31 cellular contexts compared by ENCODE assay signal in the genomic region with DNA sequence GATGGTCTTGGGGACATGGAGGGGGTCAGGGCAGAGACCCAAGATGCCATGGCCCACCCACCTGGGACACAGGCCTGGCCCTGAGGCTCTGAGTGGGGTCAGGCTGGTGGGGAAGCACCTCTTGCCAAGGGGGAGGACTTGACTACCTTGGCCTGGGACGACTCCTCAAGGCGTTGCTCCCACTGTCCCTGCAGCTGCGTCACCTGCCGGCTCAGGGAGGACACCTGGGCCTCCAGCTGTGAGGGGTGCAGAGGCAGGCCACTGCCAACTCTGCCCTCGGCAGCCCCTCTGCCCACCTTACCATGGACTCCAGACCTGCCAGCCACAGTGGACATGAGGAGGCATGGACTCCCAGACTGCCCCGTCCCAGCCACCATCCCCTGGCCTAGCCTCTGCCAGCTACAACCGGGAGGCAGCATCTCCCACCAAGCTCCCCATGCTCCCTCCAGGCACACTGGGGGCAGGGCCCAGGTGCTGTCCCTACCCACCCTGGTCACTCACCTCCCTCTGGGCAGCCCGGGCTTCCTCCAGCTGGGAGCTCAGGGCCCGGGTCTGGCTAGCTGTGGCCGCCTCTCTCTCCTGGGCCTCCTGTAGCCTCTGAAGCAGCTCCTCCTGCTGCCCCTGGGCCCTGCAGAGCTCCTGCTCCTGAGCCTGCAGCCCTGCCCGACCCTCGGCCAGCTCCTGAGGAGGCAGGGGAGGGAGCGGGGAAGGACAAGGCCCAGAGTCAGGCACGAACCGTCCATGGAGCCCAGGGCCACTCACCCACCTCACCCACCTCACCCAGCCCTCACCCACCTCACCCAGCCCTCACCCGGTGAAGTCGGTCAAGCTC. TPM values are rescaled to one million over a fixed set of nuclear protein-coding genes. Genes with fewer than 3 reads are reported as not detected.
DNase-seq lines count a peak whose midpoint lies in the region; ATAC-seq, FAIRE-seq and TF ChIP-seq lines count a peak whose summit lies in the region.
"Had no signal": no experiment of that assay in that cellular context is flagged by ENCODE, and none has a peak within 500 bp of the region (broad histone marks: within the 10 kb centered on the region; RNA-seq: fewer than 3 reads in every experiment).

No MANE protein-coding gene starts in this region.

- no peak overlapping the region for H3K9ac ChIP-seq in HepG2 (ENCODE audit: insufficient read depth, low read depth, low read length)
- no peak overlapping the region for H3K9ac ChIP-seq in mammary epithelial cell (ENCODE audit: insufficient read depth, low read length)
- H3K9ac ChIP-seq in mesendoderm (ENCODE audit: low read length), result no peak overlapping the region

- no peak overlapping the region for H2BK120ac ChIP-seq in mesendoderm (ENCODE audit: low read depth, low read length)

- H2BK15ac ChIP-seq in mesendoderm (replicated peaks; ENCODE audit: low read depth), result no peak overlapping the region

- intact Hi-C loops in HepG2 (cut with micrococcal nuclease; ENCODE audit: unreplicated experiment), result no loop called here
- intact Hi-C loops in right lobe of liver (cut with DNase I), result loop anchor here in 1 of 2 donors (5.0 kb wide), 1 partner anchor 44 kb away; no protein-coding TSS in a partner anchor
- intact Hi-C loops in mammary epithelial cell (cut with micrococcal nuclease), result no loop called here
- intact Hi-C loops in left colon (cut with DNase I, micrococcal nuclease), result no loop called here

- H3K18ac ChIP-seq in mesendoderm (ENCODE audit: low read length), result no peak overlapping the region

- POLR2A ChIA-PET in HepG2 (lab: Yijun Ruan, JAX), result no interaction called here

- H3K23ac ChIP-seq in mesendoderm (ENCODE audit: low read length), result no peak overlapping the region

- TF ChIP-seq POLR2A in HepG2 (IDR thresholded peaks at IDR 0.05; ENCODE audit: insufficient read depth in 1 of 2, low read depth in 2 of 2, low read length in 2 of 2) (no peak), right lobe of liver (IDR thresholded peaks at IDR 0.05) (no peak)

- TF ChIP-seq EP300 in HepG2 (IDR thresholded peaks at IDR 0.05; ENCODE audit: low read depth in 2 of 2, low read length in 2 of 2) (no peak), HepG2 (CRISPR knock-in tag; IDR thresholded peaks at IDR 0.05; ENCODE audit: borderline replicate concordance) (no peak)

- CTCF ChIA-PET in HepG2 (lab: Yijun Ruan, JAX; ENCODE audit: low intra/inter-chr PET ratio, low total read pairs), result no interaction called here
- CTCF ChIA-PET in mammary epithelial cell (lab: Charles Lee; ENCODE audit: low non-redundant PET), result interaction anchor here (0.5 kb wide), 1 partner anchor 51 kb away, joined by 22 read pairs; no protein-coding TSS in a partner anchor

- no TSS peak for BruUV-seq in HepG2 (replicated peaks; lab: Mats Ljungman, UMichigan)
- no TSS peak for BruUV-seq in mammary epithelial cell (replicated peaks; lab: Mats Ljungman, UMichigan)

- H3K27ac ChIP-seq in HepG2 (ENCODE audit: extremely low read length, insufficient read depth, low read length) (no peak overlapping the region), right lobe of liver (no peak overlapping the region), mammary epithelial cell (ENCODE audit: insufficient read depth, low read depth, low read length) (no peak overlapping the region), mesendoderm (ENCODE audit: low read depth, low read length) (no peak overlapping the region)
- H3K27ac ChIP-seq: ascending aorta, esophagus muscularis mucosa, heart left ventricle, right atrium auricular region, testis had no signal

- ATAC-seq in HepG2 (no peak), right lobe of liver (no peak), left colon (peak; percentile 3), GM18519 (IDR thresholded peaks at IDR 0.05; ENCODE audit: low FRiP score, unreplicated experiment) (no peak)
- ATAC-seq: activated CD8-positive, alpha-beta memory T cell treated with anti-CD3 and anti-CD28 coated beads, Interleukin-2, amount 10 ng/mL, durations not matched to agents 7 days and 5 days; effector memory CD8-positive, alpha-beta T cell had no signal

- H3K56ac ChIP-seq in mesendoderm (ENCODE audit: low read length), result no peak overlapping the region

- DNase-seq in HepG2 (ENCODE audit: low spot score) (no peak), right lobe of liver (no peak), mammary epithelial cell (no peak), left colon (no peak), mesendoderm (no peak), Ammon's horn (ENCODE audit: low spot score) (no peak), T-helper 9 cell (no peak)
- DNase-seq: activated CD4-positive, CD25-positive, alpha-beta regulatory T cell; activated CD8-positive, alpha-beta memory T cell treated with anti-CD3 and anti-CD28 coated beads, Interleukin-2, amount 10 ng/mL, durations not matched to agents 7 days and 5 days; activated gamma-delta T cell treated with Interleukin-2 at 50 U/mL for 16 hours; activated naive CD8-positive, alpha-beta T cell treated with anti-CD3 and anti-CD28 coated beads, Interleukin-2, amount 10 ng/mL, durations not matched to agents 7 days and 5 days; activated T-cell treated with anti-CD3 and anti-CD28 coated beads, Interleukin-2, amount 50 U/mL, for 48 hours; caudate nucleus; cortex of kidney; effector memory CD8-positive, alpha-beta T cell; foreskin melanocyte; H7; heart left ventricle; NCI-H1436 treated with DMSO at 0.1 percent for 48 hours; NCI-H2081 treated with DMSO at 0.1 percent for 48 hours; NCI-H345; NCI-H69; stimulated activated naive CD4-positive, alpha-beta T cell treated with Interleukin-2 at 50 U/mL for 16 hours; T-helper 1 cell had no signal

- H3K4me2 ChIP-seq in HepG2 (ENCODE audit: low read depth, low read length) (no peak overlapping the region), mammary epithelial cell (ENCODE audit: insufficient read depth, low read depth, low read length) (peak overlapping the region; percentile 73), mesendoderm (ENCODE audit: low read length) (no peak overlapping the region)
- H3K4me2 ChIP-seq: smooth muscle cell had no signal

- H3K4me1 ChIP-seq in HepG2 (ENCODE audit: insufficient read depth, low read length) (no peaks in the 10 kb centered on the region), right lobe of liver (no peaks in the 10 kb centered on the region), mammary epithelial cell (ENCODE audit: insufficient read depth, low read length) (peaks cover 19% of the 10 kb centered on the region), mesendoderm (ENCODE audit: control insufficient read depth, low read depth, low read length) (no peaks in the 10 kb centered on the region)
- H3K4me1 ChIP-seq: ascending aorta, esophagus muscularis mucosa, heart left ventricle, right atrium auricular region, testis had no signal

- in situ Hi-C loops in HepG2 (cut with HindIII; ENCODE audit: extremely low pct_ligation_motif_present, low pct_unique_long_range_greater_than_20kb), result no loop called here
- in situ Hi-C loops in mammary epithelial cell (cut with MboI; ENCODE audit: low sequenced_read_pairs in 2 of 2), result no loop called here

- H2AFZ ChIP-seq in HepG2 (ENCODE audit: low read length) (no peak overlapping the region), mammary epithelial cell (ENCODE audit: low read depth, low read length) (no peak overlapping the region)

- H3K27me3 ChIP-seq in HepG2 (ENCODE audit: control insufficient read depth in 1 of 2, insufficient read depth in 2 of 2, low read length in 2 of 2) (no peaks in the 10 kb centered on the region; a peak in 1 of 5 replicates), right lobe of liver (no peaks in the 10 kb centered on the region), mammary epithelial cell (ENCODE audit: insufficient read depth, low read length) (no peaks in the 10 kb centered on the region), mesendoderm (ENCODE audit: insufficient read depth, low read length, poor library complexity) (no peaks in the 10 kb centered on the region)
- H3K27me3 ChIP-seq: ascending aorta, esophagus muscularis mucosa, heart left ventricle, right atrium auricular region, testis had no signal

- no peak overlapping the region for H3K4me3 ChIP-seq in HepG2 (replicated peaks in 1 of 3; ENCODE audit: insufficient read depth in 1 of 3, low read depth in 2 of 3, low read length in 3 of 3)
- H3K4me3 ChIP-seq in right lobe of liver, result no peak overlapping the region
- no peak overlapping the region for H3K4me3 ChIP-seq in mammary epithelial cell (replicated peaks in 1 of 3; ENCODE audit: insufficient read depth in 1 of 3, low read depth in 2 of 3, low read length in 3 of 3)
- no peak overlapping the region for H3K4me3 ChIP-seq in mesendoderm (ENCODE audit: low read length)
- H3K4me3 ChIP-seq: ascending aorta, esophagus muscularis mucosa, heart left ventricle, right atrium auricular region, smooth muscle cell, testis had no signal

- H3K79me2 ChIP-seq in HepG2 (ENCODE audit: insufficient read depth, low read length) (no peaks in the 10 kb centered on the region), mammary epithelial cell (ENCODE audit: insufficient read depth, low read length) (peaks cover 7% of the 10 kb centered on the region), mesendoderm (ENCODE audit: control insufficient read depth, insufficient read depth, low read length) (no peaks in the 10 kb centered on the region)

- TF ChIP-seq CTCF in HepG2 (CRISPR knock-in tag; IDR thresholded peaks at IDR 0.05) (no peak), right lobe of liver (IDR thresholded peaks at IDR 0.05) (no peak), mammary epithelial cell (conservative IDR thresholded peaks at IDR 0.05 in 1 of 2, IDR thresholded peaks at IDR 0.05 in 1 of 2; ENCODE audit: extremely low read depth in 1 of 2, insufficient read depth in 1 of 2, low read depth in 1 of 2, low read length in 2 of 2) (no peak)

- WGBS in HepG2 (ENCODE audit: low lambda C conversion rate), result 90% methylated on average over 5 of the region's 17 CpGs
- no CpG with 5 or more reads among the region's 17 CpGs for WGBS in right lobe of liver (ENCODE audit: insufficient coverage, low coverage, low lambda C conversion rate, missing lambda C conversion rate)
- WGBS in mammary epithelial cell (ENCODE audit: low coverage, missing lambda C conversion rate), result 27% methylated on average over 8 of the region's 17 CpGs
- no CpG with 5 or more reads among the region's 17 CpGs for WGBS in mesendoderm (ENCODE audit: extremely low coverage, insufficient coverage, low lambda C conversion rate)

- no peak overlapping the region for H4K5ac ChIP-seq in mesendoderm (ENCODE audit: low read length)

- H4K8ac ChIP-seq in mesendoderm (ENCODE audit: low read depth, low read length), result no peak overlapping the region

- H3K79me1 ChIP-seq in mesendoderm (ENCODE audit: low read length), result no peaks in the 10 kb centered on the region

- TF ChIP-seq RAD21 in HepG2 (CRISPR knock-in tag; IDR thresholded peaks at IDR 0.05), result no peak

- FAIRE-seq in HepG2 (lab: Jason Lieb, UNC), result no peak
- FAIRE-seq: GM18507 had no signal

- no peaks in the 10 kb centered on the region for H4K20me1 ChIP-seq in HepG2 (ENCODE audit: insufficient read depth, low read length)
- H4K20me1 ChIP-seq in mammary epithelial cell (ENCODE audit: insufficient read depth, low read length), result no peaks in the 10 kb centered on the region

- H3K4ac ChIP-seq in mesendoderm (ENCODE audit: low read depth, low read length), result no peak overlapping the region

- H3K9me3 ChIP-seq in HepG2 (ENCODE audit: low read length) (no peaks in the 10 kb centered on the region), right lobe of liver (no peaks in the 10 kb centered on the region), mammary epithelial cell (replicated peaks; ENCODE audit: insufficient read depth, low read length) (no peaks in the 10 kb centered on the region)
- H3K9me3 ChIP-seq: ascending aorta, esophagus muscularis mucosa, heart left ventricle, right atrium auricular region, testis had no signal

- no peak overlapping the region for H2BK5ac ChIP-seq in mesendoderm (ENCODE audit: low read length)

- no peak overlapping the region for H2AK5ac ChIP-seq in mesendoderm (ENCODE audit: low read length)

- H3K36me3 ChIP-seq in HepG2 (replicated peaks in 1 of 2; ENCODE audit: control insufficient read depth in 1 of 2, insufficient read depth in 2 of 2, low read length in 2 of 2) (no peaks in the 10 kb centered on the region), right lobe of liver (no peaks in the 10 kb centered on the region), mammary epithelial cell (ENCODE audit: insufficient read depth, low read length) (peaks cover 18% of the 10 kb centered on the region), mesendoderm (ENCODE audit: control insufficient read depth, insufficient read depth, low read length) (peaks cover 2% of the 10 kb centered on the region)
- H3K36me3 ChIP-seq: ascending aorta, esophagus muscularis mucosa, heart left ventricle, right atrium auricular region had no signal

- dilution Hi-C loops in mammary epithelial cell (cut with HindIII; ENCODE audit: low sequenced_read_pairs), result no loop called here

RNA-seq across cellular contexts. Expression of gene CDC42BPG, which starts 8.6 kb away (rescaled TPM):
- total RNA-seq in HepG2 (2016; rRNA removed; fragmentation: Illumina TruSeq; extraction: Trizol) (0.77 and 1.4 TPM in 2 replicates), right lobe of liver (1 to 10 TPM in 1 of 6 experiments, under 1 TPM in 5; 0.63 to 1.1 (median 0.99) TPM), mammary epithelial cell (10 to 100 TPM; 10.5 to 18.7 TPM), left colon (10 to 100 TPM; 44.5 to 45.5 TPM)
- total RNA-seq in HepG2 (2016; cell fraction: cytosol; rRNA removed; fragmentation: Illumina TruSeq; extraction: Trizol; ENCODE audit: low read depth), result 0.10 and 0.35 TPM in 2 replicates
- total RNA-seq in HepG2 (2016; cell fraction: insoluble cytoplasmic fraction; rRNA removed; fragmentation: Illumina TruSeq; extraction: Trizol), result 0.42 and 1.4 TPM in 2 replicates
- 0.37 and 0.38 TPM in 2 replicates for total RNA-seq in HepG2 (2016; cell fraction: membrane; rRNA removed; fragmentation: Illumina TruSeq; extraction: Trizol)
- 1.8 and 2.0 TPM in 2 replicates for total RNA-seq in HepG2 (2016; cell fraction: nucleus; rRNA removed; fragmentation: Illumina TruSeq; extraction: Trizol)
- polyA plus RNA-seq in HepG2 (2011; rRNA removed) (0.55 and 0.99 TPM in 2 replicates), mammary epithelial cell (3.7 TPM)
- 0.34 and 0.54 TPM in 2 replicates for polyA plus RNA-seq in HepG2 (2011; cell fraction: cytosol; rRNA removed)
- 6.3 and 7.3 TPM in 2 replicates for polyA plus RNA-seq in HepG2 (2011; cell fraction: nucleus; rRNA removed)
- 1.2 and 1.3 TPM in 2 replicates for polyA plus RNA-seq in HepG2 (2012)
- 0.06 and 0.11 TPM in 2 replicates for polyA plus RNA-seq in HepG2 (2016; cell fraction: cytosol; fragmentation: Illumina TruSeq; extraction: Trizol; ENCODE audit: low read depth)
- polyA plus RNA-seq in HepG2 (2016; cell fraction: insoluble cytoplasmic fraction; fragmentation: Illumina TruSeq; extraction: Trizol; ENCODE audit: low read depth), result 0.63 and 0.75 TPM in 2 replicates
- polyA plus RNA-seq in HepG2 (2016; cell fraction: membrane; fragmentation: Illumina TruSeq; extraction: Trizol; ENCODE audit: low read depth), result 0.24 and 0.70 TPM in 2 replicates
- polyA plus RNA-seq in HepG2 (2016; cell fraction: nucleus; fragmentation: Illumina TruSeq; extraction: Trizol; ENCODE audit: insufficient read depth, low read depth), result 4.9 and 5.6 TPM in 2 replicates
- 1.3 and 2.7 TPM in 2 replicates for polyA minus RNA-seq in HepG2 (2011; rRNA and poly(A)+ RNA removed; ENCODE audit: low replicate concordance)
- polyA minus RNA-seq in HepG2 (2011; cell fraction: cytosol; rRNA and poly(A)+ RNA removed), result 0.59 and 1.6 TPM in 2 replicates
- polyA minus RNA-seq in HepG2 (2011; cell fraction: nucleus; rRNA and poly(A)+ RNA removed), result 1.9 and 4.0 TPM in 2 replicates
- 8.1 TPM for polyA minus RNA-seq in mammary epithelial cell
- 3.2 TPM for polyA plus RNA-seq in mesendoderm (2013, experiment 1 of 2)
- polyA plus RNA-seq in mesendoderm (2013, experiment 2 of 2), result 3.4 TPM
- total RNA-seq: ascending aorta had no signal

RNA-seq across cellular contexts. Expression of gene MEN1, which starts 25.5 kb away (rescaled TPM):
- 15.3 and 20.5 TPM in 2 replicates for total RNA-seq in HepG2 (2016; rRNA removed; fragmentation: Illumina TruSeq; extraction: Trizol)
- total RNA-seq in HepG2 (2016; cell fraction: cytosol; rRNA removed; fragmentation: Illumina TruSeq; extraction: Trizol; ENCODE audit: low read depth), result 3.8 and 4.3 TPM in 2 replicates
- 11.7 and 21.5 TPM in 2 replicates for total RNA-seq in HepG2 (2016; cell fraction: insoluble cytoplasmic fraction; rRNA removed; fragmentation: Illumina TruSeq; extraction: Trizol)
- total RNA-seq in HepG2 (2016; cell fraction: membrane; rRNA removed; fragmentation: Illumina TruSeq; extraction: Trizol), result 9.8 and 11.2 TPM in 2 replicates
- total RNA-seq in HepG2 (2016; cell fraction: nucleus; rRNA removed; fragmentation: Illumina TruSeq; extraction: Trizol), result 16.8 and 17.9 TPM in 2 replicates
- 27.3 and 30.9 TPM in 2 replicates for polyA plus RNA-seq in HepG2 (2011; rRNA removed)
- polyA plus RNA-seq in HepG2 (2011; cell fraction: cytosol; rRNA removed), result 11.1 and 16.7 TPM in 2 replicates
- polyA plus RNA-seq in HepG2 (2011; cell fraction: nucleus; rRNA removed), result 97.2 and 109 TPM in 2 replicates
- 19.6 and 26.4 TPM in 2 replicates for polyA plus RNA-seq in HepG2 (2012)
- 5.0 and 5.9 TPM in 2 replicates for polyA plus RNA-seq in HepG2 (2016; cell fraction: cytosol; fragmentation: Illumina TruSeq; extraction: Trizol; ENCODE audit: low read depth)
- polyA plus RNA-seq in HepG2 (2016; cell fraction: insoluble cytoplasmic fraction; fragmentation: Illumina TruSeq; extraction: Trizol; ENCODE audit: low read depth), result 24.4 and 31.0 TPM in 2 replicates
- polyA plus RNA-seq in HepG2 (2016; cell fraction: membrane; fragmentation: Illumina TruSeq; extraction: Trizol; ENCODE audit: low read depth), result 13.6 and 15.0 TPM in 2 replicates
- 70.2 and 70.8 TPM in 2 replicates for polyA plus RNA-seq in HepG2 (2016; cell fraction: nucleus; fragmentation: Illumina TruSeq; extraction: Trizol; ENCODE audit: insufficient read depth, low read depth)
- polyA minus RNA-seq in HepG2 (2011; rRNA and poly(A)+ RNA removed; ENCODE audit: low replicate concordance), result 38.1 and 40.7 TPM in 2 replicates
- 14.8 and 15.4 TPM in 2 replicates for polyA minus RNA-seq in HepG2 (2011; cell fraction: cytosol; rRNA and poly(A)+ RNA removed)
- polyA minus RNA-seq in HepG2 (2011; cell fraction: nucleus; rRNA and poly(A)+ RNA removed), result 11.1 and 15.7 TPM in 2 replicates
- total RNA-seq in right lobe of liver, result 10 to 100 TPM; 13.1 to 21.5 (median 17.0) TPM
- 10 to 100 TPM; 20.7 to 35.7 TPM for total RNA-seq in mammary epithelial cell
- 24.7 TPM for polyA plus RNA-seq in mammary epithelial cell
- 23.4 TPM for polyA minus RNA-seq in mammary epithelial cell
- total RNA-seq in left colon, result 10 to 100 TPM; 21.0 to 25.5 TPM
- polyA plus RNA-seq in mesendoderm (2013, experiment 1 of 2), result 46.1 TPM
- polyA plus RNA-seq in mesendoderm (2013, experiment 2 of 2), result 44.6 TPM

RNA-seq across cellular contexts. Expression of gene MAP4K2, which starts 32.8 kb away (rescaled TPM):
- total RNA-seq in HepG2 (2016; rRNA removed; fragmentation: Illumina TruSeq; extraction: Trizol) (7.8 and 8.3 TPM in 2 replicates), right lobe of liver (10 to 100 TPM in 1 of 6 experiments, 1 to 10 TPM in 5; 3.4 to 14.7 (median 4.8) TPM), mammary epithelial cell (10 to 100 TPM; 15.4 to 15.5 TPM), left colon (10 to 100 TPM in 1 of 2 donors, 1 to 10 TPM in 1; 7.3 to 13.9 TPM)
- total RNA-seq in HepG2 (2016; cell fraction: cytosol; rRNA removed; fragmentation: Illumina TruSeq; extraction: Trizol; ENCODE audit: low read depth), result 3.5 and 4.1 TPM in 2 replicates
- total RNA-seq in HepG2 (2016; cell fraction: insoluble cytoplasmic fraction; rRNA removed; fragmentation: Illumina TruSeq; extraction: Trizol), result 4.8 and 7.6 TPM in 2 replicates
- 10.9 and 11.1 TPM in 2 replicates for total RNA-seq in HepG2 (2016; cell fraction: membrane; rRNA removed; fragmentation: Illumina TruSeq; extraction: Trizol)
- 6.7 and 7.4 TPM in 2 replicates for total RNA-seq in HepG2 (2016; cell fraction: nucleus; rRNA removed; fragmentation: Illumina TruSeq; extraction: Trizol)
- polyA plus RNA-seq in HepG2 (2011; rRNA removed) (15.5 and 17.6 TPM in 2 replicates), mammary epithelial cell (7.9 TPM)
- 7.7 and 11.1 TPM in 2 replicates for polyA plus RNA-seq in HepG2 (2011; cell fraction: cytosol; rRNA removed)
- polyA plus RNA-seq in HepG2 (2011; cell fraction: nucleus; rRNA removed), result 71.3 and 101 TPM in 2 replicates
- polyA plus RNA-seq in HepG2 (2012), result 8.7 and 10.1 TPM in 2 replicates
- polyA plus RNA-seq in HepG2 (2016; cell fraction: cytosol; fragmentation: Illumina TruSeq; extraction: Trizol; ENCODE audit: low read depth), result 5.1 and 6.2 TPM in 2 replicates
- polyA plus RNA-seq in HepG2 (2016; cell fraction: insoluble cytoplasmic fraction; fragmentation: Illumina TruSeq; extraction: Trizol; ENCODE audit: low read depth), result 7.8 and 9.1 TPM in 2 replicates
- 9.5 and 11.8 TPM in 2 replicates for polyA plus RNA-seq in HepG2 (2016; cell fraction: membrane; fragmentation: Illumina TruSeq; extraction: Trizol; ENCODE audit: low read depth)
- 20.0 and 20.1 TPM in 2 replicates for polyA plus RNA-seq in HepG2 (2016; cell fraction: nucleus; fragmentation: Illumina TruSeq; extraction: Trizol; ENCODE audit: insufficient read depth, low read depth)
- polyA minus RNA-seq in HepG2 (2011; rRNA and poly(A)+ RNA removed; ENCODE audit: low replicate concordance), result 25.9 and 40.8 TPM in 2 replicates
- 4.3 and 6.6 TPM in 2 replicates for polyA minus RNA-seq in HepG2 (2011; cell fraction: cytosol; rRNA and poly(A)+ RNA removed)
- 8.7 and 10.9 TPM in 2 replicates for polyA minus RNA-seq in HepG2 (2011; cell fraction: nucleus; rRNA and poly(A)+ RNA removed)
- polyA minus RNA-seq in mammary epithelial cell, result 41.4 TPM
- 10.2 TPM for polyA plus RNA-seq in mesendoderm (2013, experiment 1 of 2)
- polyA plus RNA-seq in mesendoderm (2013, experiment 2 of 2), result 10.2 TPM

RNA-seq across cellular contexts. Expression of gene EHD1, which starts 42.6 kb away (rescaled TPM):
- total RNA-seq in HepG2 (2016; rRNA removed; fragmentation: Illumina TruSeq; extraction: Trizol), result 22.0 and 26.6 TPM in 2 replicates
- total RNA-seq in HepG2 (2016; cell fraction: cytosol; rRNA removed; fragmentation: Illumina TruSeq; extraction: Trizol; ENCODE audit: low read depth), result 8.1 and 9.7 TPM in 2 replicates
- 22.9 and 29.1 TPM in 2 replicates for total RNA-seq in HepG2 (2016; cell fraction: insoluble cytoplasmic fraction; rRNA removed; fragmentation: Illumina TruSeq; extraction: Trizol)
- total RNA-seq in HepG2 (2016; cell fraction: membrane; rRNA removed; fragmentation: Illumina TruSeq; extraction: Trizol), result 11.0 and 11.5 TPM in 2 replicates
- total RNA-seq in HepG2 (2016; cell fraction: nucleus; rRNA removed; fragmentation: Illumina TruSeq; extraction: Trizol), result 16.8 and 19.6 TPM in 2 replicates
- polyA plus RNA-seq in HepG2 (2011; rRNA removed), result 23.6 and 29.4 TPM in 2 replicates
- polyA plus RNA-seq in HepG2 (2011; cell fraction: cytosol; rRNA removed), result 20.8 and 31.1 TPM in 2 replicates
- 42.3 and 43.0 TPM in 2 replicates for polyA plus RNA-seq in HepG2 (2011; cell fraction: nucleus; rRNA removed)
- polyA plus RNA-seq in HepG2 (2012), result 18.8 and 23.3 TPM in 2 replicates
- 3.5 and 3.9 TPM in 2 replicates for polyA plus RNA-seq in HepG2 (2016; cell fraction: cytosol; fragmentation: Illumina TruSeq; extraction: Trizol; ENCODE audit: low read depth)
- polyA plus RNA-seq in HepG2 (2016; cell fraction: insoluble cytoplasmic fraction; fragmentation: Illumina TruSeq; extraction: Trizol; ENCODE audit: low read depth), result 29.0 and 35.3 TPM in 2 replicates
- polyA plus RNA-seq in HepG2 (2016; cell fraction: membrane; fragmentation: Illumina TruSeq; extraction: Trizol; ENCODE audit: low read depth), result 7.9 and 9.3 TPM in 2 replicates
- polyA plus RNA-seq in HepG2 (2016; cell fraction: nucleus; fragmentation: Illumina TruSeq; extraction: Trizol; ENCODE audit: insufficient read depth, low read depth), result 33.4 and 34.4 TPM in 2 replicates
- 63.9 and 78.7 TPM in 2 replicates for polyA minus RNA-seq in HepG2 (2011; rRNA and poly(A)+ RNA removed; ENCODE audit: low replicate concordance)
- polyA minus RNA-seq in HepG2 (2011; cell fraction: cytosol; rRNA and poly(A)+ RNA removed), result 21.2 and 28.0 TPM in 2 replicates
- polyA minus RNA-seq in HepG2 (2011; cell fraction: nucleus; rRNA and poly(A)+ RNA removed), result 15.5 and 22.1 TPM in 2 replicates
- total RNA-seq in right lobe of liver, result 10 to 100 TPM; 18.8 to 36.1 (median 26.3) TPM
- total RNA-seq in mammary epithelial cell, result 100 to 1,000 TPM in 1 of 2 donors, 10 to 100 TPM in 1; 71.2 to 172 TPM
- 219 TPM for polyA plus RNA-seq in mammary epithelial cell
- 255 TPM for polyA minus RNA-seq in mammary epithelial cell
- total RNA-seq in left colon, result 10 to 100 TPM; 76.1 to 91.5 TPM
- 21.1 TPM for polyA plus RNA-seq in mesendoderm (2013, experiment 1 of 2)
- polyA plus RNA-seq in mesendoderm (2013, experiment 2 of 2), result 21.9 TPM

RNA-seq across cellular contexts. Expression of gene SF1, which starts 57.5 kb away (rescaled TPM):
- 42.5 and 70.4 TPM in 2 replicates for total RNA-seq in HepG2 (2016; rRNA removed; fragmentation: Illumina TruSeq; extraction: Trizol)
- total RNA-seq in HepG2 (2016; cell fraction: cytosol; rRNA removed; fragmentation: Illumina TruSeq; extraction: Trizol; ENCODE audit: low read depth), result 16.0 and 19.1 TPM in 2 replicates
- total RNA-seq in HepG2 (2016; cell fraction: insoluble cytoplasmic fraction; rRNA removed; fragmentation: Illumina TruSeq; extraction: Trizol), result 36.1 and 70.7 TPM in 2 replicates
- 45.9 and 46.6 TPM in 2 replicates for total RNA-seq in HepG2 (2016; cell fraction: membrane; rRNA removed; fragmentation: Illumina TruSeq; extraction: Trizol)
- total RNA-seq in HepG2 (2016; cell fraction: nucleus; rRNA removed; fragmentation: Illumina TruSeq; extraction: Trizol), result 163 and 180 TPM in 2 replicates
- polyA plus RNA-seq in HepG2 (2011; rRNA removed), result 51.9 and 55.5 TPM in 2 replicates
- polyA plus RNA-seq in HepG2 (2011; cell fraction: cytosol; rRNA removed), result 14.3 and 16.0 TPM in 2 replicates
- polyA plus RNA-seq in HepG2 (2011; cell fraction: nucleus; rRNA removed), result 223 and 237 TPM in 2 replicates
- polyA plus RNA-seq in HepG2 (2012), result 130 and 151 TPM in 2 replicates
- 30.5 and 31.3 TPM in 2 replicates for polyA plus RNA-seq in HepG2 (2016; cell fraction: cytosol; fragmentation: Illumina TruSeq; extraction: Trizol; ENCODE audit: low read depth)
- 93.3 and 132 TPM in 2 replicates for polyA plus RNA-seq in HepG2 (2016; cell fraction: insoluble cytoplasmic fraction; fragmentation: Illumina TruSeq; extraction: Trizol; ENCODE audit: low read depth)
- 63.8 and 66.4 TPM in 2 replicates for polyA plus RNA-seq in HepG2 (2016; cell fraction: membrane; fragmentation: Illumina TruSeq; extraction: Trizol; ENCODE audit: low read depth)
- polyA plus RNA-seq in HepG2 (2016; cell fraction: nucleus; fragmentation: Illumina TruSeq; extraction: Trizol; ENCODE audit: insufficient read depth, low read depth), result 426 and 461 TPM in 2 replicates
- polyA minus RNA-seq in HepG2 (2011; rRNA and poly(A)+ RNA removed; ENCODE audit: low replicate concordance), result 77.9 and 101 TPM in 2 replicates
- 31.1 and 32.0 TPM in 2 replicates for polyA minus RNA-seq in HepG2 (2011; cell fraction: cytosol; rRNA and poly(A)+ RNA removed)
- polyA minus RNA-seq in HepG2 (2011; cell fraction: nucleus; rRNA and poly(A)+ RNA removed), result 297 and 338 TPM in 2 replicates
- total RNA-seq in right lobe of liver, result 100 to 1,000 TPM in 5 of 6 experiments, 10 to 100 TPM in 1; 92.7 to 164 (median 141) TPM
- 100 to 1,000 TPM; 115 to 294 TPM for total RNA-seq in mammary epithelial cell
- 79.4 TPM for polyA plus RNA-seq in mammary epithelial cell
- 212 TPM for polyA minus RNA-seq in mammary epithelial cell
- total RNA-seq in left colon, result 100 to 1,000 TPM; 201 to 216 TPM
- polyA plus RNA-seq in mesendoderm (2013, experiment 1 of 2), result 268 TPM
- 265 TPM for polyA plus RNA-seq in mesendoderm (2013, experiment 2 of 2)
